ENCODE assay signal across 23 cellular contexts in genomic region chr12:56602239-56602638, GRCh38. TPM values are rescaled to one million over a fixed set of nuclear protein-coding genes. Genes with fewer than 3 reads are reported as not detected.
A peak's percentile ranks its signal among the peaks of the same experiment; 100 is the strongest.
DNase-seq lines count a peak whose midpoint lies in the region; ATAC-seq, FAIRE-seq and TF ChIP-seq lines count a peak whose summit lies in the region.
"Had no signal": no experiment of that assay in that cellular context is flagged by ENCODE, and none has a peak within 500 bp of the region (broad histone marks: within the 10 kb centered on the region; RNA-seq: fewer than 3 reads in every experiment).

No MANE protein-coding gene starts in this region.

- H3K27ac ChIP-seq in left ventricle myocardium inferior (replicated peaks), result peak overlapping the region; percentile 46
- H3K27ac ChIP-seq in psoas muscle, result no peak overlapping the region
- H3K27ac ChIP-seq: BLaER1 treated with 17β-estradiol and CSF1 and Interleukin-3, amounts not matched to agents 10 nM and 100 nM had no signal

- DNase-seq in left ventricle myocardium inferior (no peak), Right ventricle myocardium inferior (ENCODE audit: missing footprints) (no peak), amniotic epithelial cell (ENCODE audit: low read depth) (peak; percentile 44), iris pigment epithelial cell (ENCODE audit: low read depth) (peak; percentile 18), psoas muscle (no peak), H54 (ENCODE audit: insufficient read length, low spot score) (no peak), NCI-H1105 treated with DMSO at 0.1 percent for 48 hours (lab: John Stamatoyannopoulos, UW) (no peak)
- DNase-seq: Calu3; CD8-positive, alpha-beta T cell; DMS53; EL; KBM-7; MV-4-11; NCI-H1417; NCI-H187; NCI-H2107; NCI-H510A treated with DMSO at 0.1 percent for 48 hours; NCI-H774; SHP77 treated with DMSO at 0.1 percent for 48 hours had no signal

- FAIRE-seq in H54 (lab: Jason Lieb, UNC), result no peak
- FAIRE-seq: GM12878, GM19239, RCC 7860 had no signal

- ATAC-seq in Right ventricle myocardium inferior (no peak), psoas muscle (no peak)

- no peak for TF ChIP-seq POLR2A in H54 (IDR thresholded peaks at IDR 0.05; ENCODE audit: low read depth, low read length)

- intact Hi-C loops in left ventricle myocardium inferior (cut with micrococcal nuclease), result no loop called here
- intact Hi-C loops in Right ventricle myocardium inferior (cut with DNase I), result no loop called here
- intact Hi-C loops in psoas muscle (cut with DNase I), result no loop called here

- TF ChIP-seq CTCF in left ventricle myocardium inferior (IDR thresholded peaks at IDR 0.05; ENCODE audit: borderline replicate concordance) (no peak), psoas muscle (IDR thresholded peaks at IDR 0.05) (no peak)

- H3K36me3 ChIP-seq in left ventricle myocardium inferior, result peaks cover 98% of the 10 kb centered on the region
- peaks cover 43 to 98% of the 10 kb centered on the region in 2 donors for H3K36me3 ChIP-seq in psoas muscle (ENCODE audit: insufficient read depth in 1 of 2, low read depth in 1 of 2)

- H3K9me3 ChIP-seq in left ventricle myocardium inferior (replicated peaks) (no peaks in the 10 kb centered on the region), psoas muscle (no peaks in the 10 kb centered on the region)
- H3K9me3 ChIP-seq: BLaER1 treated with 17β-estradiol and CSF1 and Interleukin-3, amounts not matched to agents 10 nM and 100 nM had no signal

- H3K27me3 ChIP-seq in left ventricle myocardium inferior (ENCODE audit: low read depth) (no peaks in the 10 kb centered on the region), psoas muscle (ENCODE audit: insufficient read depth in 3 of 3, low read length in 2 of 3) (no peaks in the 10 kb centered on the region)
- H3K27me3 ChIP-seq: BLaER1 treated with 17β-estradiol and CSF1 and Interleukin-3, amounts not matched to agents 10 nM and 100 nM had no signal

- H3K4me1 ChIP-seq in left ventricle myocardium inferior, result peaks cover 14% of the 10 kb centered on the region
- no peaks in the 10 kb centered on the region for H3K4me1 ChIP-seq in psoas muscle
- H3K4me1 ChIP-seq: BLaER1 treated with 17β-estradiol and CSF1 and Interleukin-3, amounts not matched to agents 10 nM and 100 nM had no signal

- H3K4me3 ChIP-seq in left ventricle myocardium inferior (no peak overlapping the region), psoas muscle (no peak overlapping the region)
- H3K4me3 ChIP-seq: BLaER1 treated with 17β-estradiol and CSF1 and Interleukin-3, amounts not matched to agents 10 nM and 100 nM; GM12878 had no signal

- WGBS in psoas muscle, 3 donors, result 81 to 88% (median 85%) methylated on average over 3 of the region's 3 CpGs

RNA-seq across cellular contexts. Expression of gene BAZ2A, which starts 27.9 kb away (rescaled TPM):
- total RNA-seq in left ventricle myocardium inferior (39.1 TPM), Right ventricle myocardium inferior (31.4 TPM), psoas muscle (10 to 100 TPM; 41.0 to 53.8 (median 47.7) TPM)
- polyA plus RNA-seq in psoas muscle, result 10 to 100 TPM; 10.0 to 39.4 (median 25.5) TPM

RNA-seq across cellular contexts. Expression of gene ATP5F1B, which starts 43.5 kb away (rescaled TPM):
- total RNA-seq in left ventricle myocardium inferior (3,068 TPM), Right ventricle myocardium inferior (3,152 TPM), psoas muscle (1,000 to 10,000 TPM; 1,044 to 2,377 (median 1,300) TPM)
- 1,000 to 10,000 TPM; 1,196 to 2,759 (median 1,470) TPM for polyA plus RNA-seq in psoas muscle

Comparison
In these comparisons a context has a peak if more than half of its experiments do, and no peak if none do; other contexts are left out.
1. DNase-seq: peak in amniotic epithelial cell (single experiment) and iris pigment epithelial cell (single experiment); none in left ventricle myocardium inferior (single experiment), Right ventricle myocardium inferior (single experiment), psoas muscle (0 of 2), H54 (single experiment) and NCI-H1105 treated with DMSO at 0.1 percent for 48 hours (single experiment).